ENCODE assay signal across 1 cellular context in the genomic region with DNA sequence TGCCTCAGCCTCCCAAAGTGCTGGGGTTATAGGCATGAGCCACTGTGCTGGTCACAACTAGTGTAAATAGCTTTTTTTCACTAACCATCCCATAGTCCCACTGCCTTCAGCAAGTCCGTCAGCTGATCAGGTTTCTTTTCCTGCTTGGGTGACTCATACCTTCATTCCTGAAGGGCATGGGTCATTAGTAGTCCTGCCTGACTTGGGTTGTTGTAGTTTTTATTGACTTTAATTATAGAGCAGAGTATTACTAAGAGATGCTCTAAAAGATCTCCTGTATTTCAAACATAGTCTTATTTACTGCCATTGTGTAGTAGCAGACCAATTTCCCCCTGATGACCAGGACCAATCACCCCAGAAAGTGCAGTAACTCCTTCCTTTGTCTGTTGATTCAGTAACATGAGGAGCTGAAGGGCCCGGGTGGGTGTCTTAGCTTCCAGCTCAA.
TF ChIP-seq lines count a peak whose summit lies in the region.

No MANE protein-coding gene starts in this region.

TF ChIP-seq in HEK293, 187 proteins besides CTCF, POLR2A, EP300 and RAD21 (continued from another document and continues in another):
- TF ChIP-seq KLF9 (tag by site-specific recombination; IDR thresholded peaks at IDR 0.05; ENCODE audit: low read depth) (no peak), ZFP37 (tag by site-specific recombination; IDR thresholded peaks at IDR 0.05) (no peak), ZNF2 (tag by site-specific recombination; IDR thresholded peaks at IDR 0.05) (no peak), ZNF211 (tag by site-specific recombination; IDR thresholded peaks at IDR 0.05; ENCODE audit: low read depth) (no peak), ZNF155 (tag by site-specific recombination; IDR thresholded peaks at IDR 0.05) (no peak), ZEB2 (tag by site-specific recombination; IDR thresholded peaks at IDR 0.05) (peak; percentile 66), ZNF621 (tag by site-specific recombination; IDR thresholded peaks at IDR 0.05) (no peak), ZNF292 (tag by site-specific recombination; IDR thresholded peaks at IDR 0.05; ENCODE audit: borderline replicate concordance, low read depth) (no peak), ZNF654 (tag by site-specific recombination; IDR thresholded peaks at IDR 0.05; ENCODE audit: low read depth) (no peak), ZNF777 (tag by site-specific recombination; IDR thresholded peaks at IDR 0.05; ENCODE audit: borderline replicate concordance) (no peak), ZNF843 (tag by site-specific recombination; IDR thresholded peaks at IDR 0.05) (no peak), GLIS2 (tag by site-specific recombination; IDR thresholded peaks at IDR 0.05) (no peak), ZNF658 (tag by site-specific recombination; IDR thresholded peaks at IDR 0.05) (no peak), ZFP69B (tag by site-specific recombination; IDR thresholded peaks at IDR 0.05) (peak; percentile 28; the same call in 1 of the 2 replicates), SETDB1 (IDR thresholded peaks at IDR 0.05; ENCODE audit: insufficient read length, low read length) (no peak), ZNF423 (tag by site-specific recombination; IDR thresholded peaks at IDR 0.05) (no peak), REPIN1 (tag by site-specific recombination; IDR thresholded peaks at IDR 0.05; ENCODE audit: low read depth) (no peak), IKZF3 (tag by site-specific recombination; IDR thresholded peaks at IDR 0.05) (0 out of 2 replicates have a peak, but pooled peaks have one; percentile 12), ZNF391 (tag by site-specific recombination; IDR thresholded peaks at IDR 0.05; ENCODE audit: borderline replicate concordance, low read depth) (no peak; the same call in 1 of the 2 replicates), ZNF510 (tag by site-specific recombination; IDR thresholded peaks at IDR 0.05; ENCODE audit: insufficient replicate concordance) (no peak), ZNF629 (tag by site-specific recombination; IDR thresholded peaks at IDR 0.05) (peak; percentile 81), KLF10 (tag by site-specific recombination; IDR thresholded peaks at IDR 0.05) (no peak), TRIM28 (IDR thresholded peaks at IDR 0.05; ENCODE audit: borderline replicate concordance, low read length) (peak; percentile 89), ZNF600 (tag by site-specific recombination; IDR thresholded peaks at IDR 0.05) (0 out of 2 replicates have a peak, but pooled peaks have one; percentile 48), ZNF830 (tag by site-specific recombination; IDR thresholded peaks at IDR 0.05; ENCODE audit: low read depth) (no peak), ZNF24 (tag by site-specific recombination; IDR thresholded peaks at IDR 0.05) (peak; percentile 60; the same call in 1 of the 2 replicates), ZNF791 (tag by site-specific recombination; IDR thresholded peaks at IDR 0.05) (no peak)
- TF ChIP-seq, protein P1, sequence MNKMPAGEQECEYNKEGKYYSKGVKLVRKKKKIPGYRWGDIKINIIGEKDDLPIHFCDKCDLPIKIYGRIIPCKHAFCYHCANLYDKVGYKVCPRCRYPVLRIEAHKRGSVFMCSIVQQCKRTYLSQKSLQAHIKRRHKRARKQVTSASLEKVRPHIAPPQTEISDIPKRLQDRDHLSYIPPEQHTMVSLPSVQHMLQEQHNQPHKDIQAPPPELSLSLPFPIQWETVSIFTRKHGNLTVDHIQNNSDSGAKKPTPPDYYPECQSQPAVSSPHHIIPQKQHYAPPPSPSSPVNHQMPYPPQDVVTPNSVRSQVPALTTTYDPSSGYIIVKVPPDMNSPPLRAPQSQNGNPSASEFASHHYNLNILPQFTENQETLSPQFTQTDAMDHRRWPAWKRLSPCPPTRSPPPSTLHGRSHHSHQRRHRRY (tag by site-specific recombination; IDR thresholded peaks at IDR 0.05) = no peak
- TF ChIP-seq, protein P2, sequence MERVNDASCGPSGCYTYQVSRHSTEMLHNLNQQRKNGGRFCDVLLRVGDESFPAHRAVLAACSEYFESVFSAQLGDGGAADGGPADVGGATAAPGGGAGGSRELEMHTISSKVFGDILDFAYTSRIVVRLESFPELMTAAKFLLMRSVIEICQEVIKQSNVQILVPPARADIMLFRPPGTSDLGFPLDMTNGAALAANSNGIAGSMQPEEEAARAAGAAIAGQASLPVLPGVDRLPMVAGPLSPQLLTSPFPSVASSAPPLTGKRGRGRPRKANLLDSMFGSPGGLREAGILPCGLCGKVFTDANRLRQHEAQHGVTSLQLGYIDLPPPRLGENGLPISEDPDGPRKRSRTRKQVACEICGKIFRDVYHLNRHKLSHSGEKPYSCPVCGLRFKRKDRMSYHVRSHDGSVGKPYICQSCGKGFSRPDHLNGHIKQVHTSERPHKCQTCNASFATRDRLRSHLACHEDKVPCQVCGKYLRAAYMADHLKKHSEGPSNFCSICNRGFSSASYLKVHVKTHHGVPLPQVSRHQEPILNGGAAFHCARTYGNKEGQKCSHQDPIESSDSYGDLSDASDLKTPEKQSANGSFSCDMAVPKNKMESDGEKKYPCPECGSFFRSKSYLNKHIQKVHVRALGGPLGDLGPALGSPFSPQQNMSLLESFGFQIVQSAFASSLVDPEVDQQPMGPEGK (tag by site-specific recombination; IDR thresholded peaks at IDR 0.05) = peak; percentile 45; the same call in 1 of the 2 replicates
- TF ChIP-seq, protein P3, sequence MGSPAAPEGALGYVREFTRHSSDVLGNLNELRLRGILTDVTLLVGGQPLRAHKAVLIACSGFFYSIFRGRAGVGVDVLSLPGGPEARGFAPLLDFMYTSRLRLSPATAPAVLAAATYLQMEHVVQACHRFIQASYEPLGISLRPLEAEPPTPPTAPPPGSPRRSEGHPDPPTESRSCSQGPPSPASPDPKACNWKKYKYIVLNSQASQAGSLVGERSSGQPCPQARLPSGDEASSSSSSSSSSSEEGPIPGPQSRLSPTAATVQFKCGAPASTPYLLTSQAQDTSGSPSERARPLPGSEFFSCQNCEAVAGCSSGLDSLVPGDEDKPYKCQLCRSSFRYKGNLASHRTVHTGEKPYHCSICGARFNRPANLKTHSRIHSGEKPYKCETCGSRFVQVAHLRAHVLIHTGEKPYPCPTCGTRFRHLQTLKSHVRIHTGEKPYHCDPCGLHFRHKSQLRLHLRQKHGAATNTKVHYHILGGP (tag by site-specific recombination; IDR thresholded peaks at IDR 0.05) = 0 out of 2 replicates have a peak, but pooled peaks have one; percentile 27
- TF ChIP-seq, protein P4, sequence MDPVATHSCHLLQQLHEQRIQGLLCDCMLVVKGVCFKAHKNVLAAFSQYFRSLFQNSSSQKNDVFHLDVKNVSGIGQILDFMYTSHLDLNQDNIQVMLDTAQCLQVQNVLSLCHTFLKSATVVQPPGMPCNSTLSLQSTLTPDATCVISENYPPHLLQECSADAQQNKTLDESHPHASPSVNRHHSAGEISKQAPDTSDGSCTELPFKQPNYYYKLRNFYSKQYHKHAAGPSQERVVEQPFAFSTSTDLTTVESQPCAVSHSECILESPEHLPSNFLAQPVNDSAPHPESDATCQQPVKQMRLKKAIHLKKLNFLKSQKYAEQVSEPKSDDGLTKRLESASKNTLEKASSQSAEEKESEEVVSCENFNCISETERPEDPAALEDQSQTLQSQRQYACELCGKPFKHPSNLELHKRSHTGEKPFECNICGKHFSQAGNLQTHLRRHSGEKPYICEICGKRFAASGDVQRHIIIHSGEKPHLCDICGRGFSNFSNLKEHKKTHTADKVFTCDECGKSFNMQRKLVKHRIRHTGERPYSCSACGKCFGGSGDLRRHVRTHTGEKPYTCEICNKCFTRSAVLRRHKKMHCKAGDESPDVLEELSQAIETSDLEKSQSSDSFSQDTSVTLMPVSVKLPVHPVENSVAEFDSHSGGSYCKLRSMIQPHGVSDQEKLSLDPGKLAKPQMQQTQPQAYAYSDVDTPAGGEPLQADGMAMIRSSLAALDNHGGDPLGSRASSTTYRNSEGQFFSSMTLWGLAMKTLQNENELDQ (tag by site-specific recombination; IDR thresholded peaks at IDR 0.05; ENCODE audit: low read depth) = no peak
- TF ChIP-seq, protein P5, sequence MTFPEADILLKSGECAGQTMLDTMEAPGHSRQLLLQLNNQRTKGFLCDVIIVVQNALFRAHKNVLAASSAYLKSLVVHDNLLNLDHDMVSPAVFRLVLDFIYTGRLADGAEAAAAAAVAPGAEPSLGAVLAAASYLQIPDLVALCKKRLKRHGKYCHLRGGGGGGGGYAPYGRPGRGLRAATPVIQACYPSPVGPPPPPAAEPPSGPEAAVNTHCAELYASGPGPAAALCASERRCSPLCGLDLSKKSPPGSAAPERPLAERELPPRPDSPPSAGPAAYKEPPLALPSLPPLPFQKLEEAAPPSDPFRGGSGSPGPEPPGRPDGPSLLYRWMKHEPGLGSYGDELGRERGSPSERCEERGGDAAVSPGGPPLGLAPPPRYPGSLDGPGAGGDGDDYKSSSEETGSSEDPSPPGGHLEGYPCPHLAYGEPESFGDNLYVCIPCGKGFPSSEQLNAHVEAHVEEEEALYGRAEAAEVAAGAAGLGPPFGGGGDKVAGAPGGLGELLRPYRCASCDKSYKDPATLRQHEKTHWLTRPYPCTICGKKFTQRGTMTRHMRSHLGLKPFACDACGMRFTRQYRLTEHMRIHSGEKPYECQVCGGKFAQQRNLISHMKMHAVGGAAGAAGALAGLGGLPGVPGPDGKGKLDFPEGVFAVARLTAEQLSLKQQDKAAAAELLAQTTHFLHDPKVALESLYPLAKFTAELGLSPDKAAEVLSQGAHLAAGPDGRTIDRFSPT (tag by site-specific recombination; IDR thresholded peaks at IDR 0.05) = peak; percentile 46; the same call in 1 of the 2 replicates
- TF ChIP-seq, protein P6, sequence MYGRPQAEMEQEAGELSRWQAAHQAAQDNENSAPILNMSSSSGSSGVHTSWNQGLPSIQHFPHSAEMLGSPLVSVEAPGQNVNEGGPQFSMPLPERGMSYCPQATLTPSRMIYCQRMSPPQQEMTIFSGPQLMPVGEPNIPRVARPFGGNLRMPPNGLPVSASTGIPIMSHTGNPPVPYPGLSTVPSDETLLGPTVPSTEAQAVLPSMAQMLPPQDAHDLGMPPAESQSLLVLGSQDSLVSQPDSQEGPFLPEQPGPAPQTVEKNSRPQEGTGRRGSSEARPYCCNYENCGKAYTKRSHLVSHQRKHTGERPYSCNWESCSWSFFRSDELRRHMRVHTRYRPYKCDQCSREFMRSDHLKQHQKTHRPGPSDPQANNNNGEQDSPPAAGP (tag by site-specific recombination; IDR thresholded peaks at IDR 0.05) = peak; percentile 85
- TF ChIP-seq, protein P7, sequence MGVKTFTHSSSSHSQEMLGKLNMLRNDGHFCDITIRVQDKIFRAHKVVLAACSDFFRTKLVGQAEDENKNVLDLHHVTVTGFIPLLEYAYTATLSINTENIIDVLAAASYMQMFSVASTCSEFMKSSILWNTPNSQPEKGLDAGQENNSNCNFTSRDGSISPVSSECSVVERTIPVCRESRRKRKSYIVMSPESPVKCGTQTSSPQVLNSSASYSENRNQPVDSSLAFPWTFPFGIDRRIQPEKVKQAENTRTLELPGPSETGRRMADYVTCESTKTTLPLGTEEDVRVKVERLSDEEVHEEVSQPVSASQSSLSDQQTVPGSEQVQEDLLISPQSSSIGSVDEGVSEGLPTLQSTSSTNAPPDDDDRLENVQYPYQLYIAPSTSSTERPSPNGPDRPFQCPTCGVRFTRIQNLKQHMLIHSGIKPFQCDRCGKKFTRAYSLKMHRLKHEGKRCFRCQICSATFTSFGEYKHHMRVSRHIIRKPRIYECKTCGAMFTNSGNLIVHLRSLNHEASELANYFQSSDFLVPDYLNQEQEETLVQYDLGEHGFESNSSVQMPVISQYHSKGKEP (tag by site-specific recombination; IDR thresholded peaks at IDR 0.05) = no peak
- TF ChIP-seq, protein P8, sequence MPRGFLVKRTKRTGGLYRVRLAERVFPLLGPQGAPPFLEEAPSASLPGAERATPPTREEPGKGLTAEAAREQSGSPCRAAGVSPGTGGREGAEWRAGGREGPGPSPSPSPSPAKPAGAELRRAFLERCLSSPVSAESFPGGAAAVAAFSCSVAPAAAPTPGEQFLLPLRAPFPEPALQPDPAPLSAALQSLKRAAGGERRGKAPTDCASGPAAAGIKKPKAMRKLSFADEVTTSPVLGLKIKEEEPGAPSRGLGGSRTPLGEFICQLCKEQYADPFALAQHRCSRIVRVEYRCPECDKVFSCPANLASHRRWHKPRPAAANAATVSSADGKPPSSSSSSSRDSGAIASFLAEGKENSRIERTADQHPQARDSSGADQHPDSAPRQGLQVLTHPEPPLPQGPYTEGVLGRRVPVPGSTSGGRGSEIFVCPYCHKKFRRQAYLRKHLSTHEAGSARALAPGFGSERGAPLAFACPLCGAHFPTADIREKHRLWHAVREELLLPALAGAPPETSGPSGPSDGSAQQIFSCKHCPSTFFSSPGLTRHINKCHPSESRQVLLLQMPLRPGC (tag by site-specific recombination; IDR thresholded peaks at IDR 0.05) = peak; percentile 89
- TF ChIP-seq, protein P9, sequence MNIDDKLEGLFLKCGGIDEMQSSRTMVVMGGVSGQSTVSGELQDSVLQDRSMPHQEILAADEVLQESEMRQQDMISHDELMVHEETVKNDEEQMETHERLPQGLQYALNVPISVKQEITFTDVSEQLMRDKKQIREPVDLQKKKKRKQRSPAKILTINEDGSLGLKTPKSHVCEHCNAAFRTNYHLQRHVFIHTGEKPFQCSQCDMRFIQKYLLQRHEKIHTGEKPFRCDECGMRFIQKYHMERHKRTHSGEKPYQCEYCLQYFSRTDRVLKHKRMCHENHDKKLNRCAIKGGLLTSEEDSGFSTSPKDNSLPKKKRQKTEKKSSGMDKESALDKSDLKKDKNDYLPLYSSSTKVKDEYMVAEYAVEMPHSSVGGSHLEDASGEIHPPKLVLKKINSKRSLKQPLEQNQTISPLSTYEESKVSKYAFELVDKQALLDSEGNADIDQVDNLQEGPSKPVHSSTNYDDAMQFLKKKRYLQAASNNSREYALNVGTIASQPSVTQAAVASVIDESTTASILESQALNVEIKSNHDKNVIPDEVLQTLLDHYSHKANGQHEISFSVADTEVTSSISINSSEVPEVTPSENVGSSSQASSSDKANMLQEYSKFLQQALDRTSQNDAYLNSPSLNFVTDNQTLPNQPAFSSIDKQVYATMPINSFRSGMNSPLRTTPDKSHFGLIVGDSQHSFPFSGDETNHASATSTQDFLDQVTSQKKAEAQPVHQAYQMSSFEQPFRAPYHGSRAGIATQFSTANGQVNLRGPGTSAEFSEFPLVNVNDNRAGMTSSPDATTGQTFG (tag by site-specific recombination; IDR thresholded peaks at IDR 0.05; ENCODE audit: borderline replicate concordance) = no peak
- TF ChIP-seq, protein P10, sequence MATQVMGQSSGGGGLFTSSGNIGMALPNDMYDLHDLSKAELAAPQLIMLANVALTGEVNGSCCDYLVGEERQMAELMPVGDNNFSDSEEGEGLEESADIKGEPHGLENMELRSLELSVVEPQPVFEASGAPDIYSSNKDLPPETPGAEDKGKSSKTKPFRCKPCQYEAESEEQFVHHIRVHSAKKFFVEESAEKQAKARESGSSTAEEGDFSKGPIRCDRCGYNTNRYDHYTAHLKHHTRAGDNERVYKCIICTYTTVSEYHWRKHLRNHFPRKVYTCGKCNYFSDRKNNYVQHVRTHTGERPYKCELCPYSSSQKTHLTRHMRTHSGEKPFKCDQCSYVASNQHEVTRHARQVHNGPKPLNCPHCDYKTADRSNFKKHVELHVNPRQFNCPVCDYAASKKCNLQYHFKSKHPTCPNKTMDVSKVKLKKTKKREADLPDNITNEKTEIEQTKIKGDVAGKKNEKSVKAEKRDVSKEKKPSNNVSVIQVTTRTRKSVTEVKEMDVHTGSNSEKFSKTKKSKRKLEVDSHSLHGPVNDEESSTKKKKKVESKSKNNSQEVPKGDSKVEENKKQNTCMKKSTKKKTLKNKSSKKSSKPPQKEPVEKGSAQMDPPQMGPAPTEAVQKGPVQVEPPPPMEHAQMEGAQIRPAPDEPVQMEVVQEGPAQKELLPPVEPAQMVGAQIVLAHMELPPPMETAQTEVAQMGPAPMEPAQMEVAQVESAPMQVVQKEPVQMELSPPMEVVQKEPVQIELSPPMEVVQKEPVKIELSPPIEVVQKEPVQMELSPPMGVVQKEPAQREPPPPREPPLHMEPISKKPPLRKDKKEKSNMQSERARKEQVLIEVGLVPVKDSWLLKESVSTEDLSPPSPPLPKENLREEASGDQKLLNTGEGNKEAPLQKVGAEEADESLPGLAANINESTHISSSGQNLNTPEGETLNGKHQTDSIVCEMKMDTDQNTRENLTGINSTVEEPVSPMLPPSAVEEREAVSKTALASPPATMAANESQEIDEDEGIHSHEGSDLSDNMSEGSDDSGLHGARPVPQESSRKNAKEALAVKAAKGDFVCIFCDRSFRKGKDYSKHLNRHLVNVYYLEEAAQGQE (tag by site-specific recombination; IDR thresholded peaks at IDR 0.05) = no peak
